In the genomic region with DNA sequence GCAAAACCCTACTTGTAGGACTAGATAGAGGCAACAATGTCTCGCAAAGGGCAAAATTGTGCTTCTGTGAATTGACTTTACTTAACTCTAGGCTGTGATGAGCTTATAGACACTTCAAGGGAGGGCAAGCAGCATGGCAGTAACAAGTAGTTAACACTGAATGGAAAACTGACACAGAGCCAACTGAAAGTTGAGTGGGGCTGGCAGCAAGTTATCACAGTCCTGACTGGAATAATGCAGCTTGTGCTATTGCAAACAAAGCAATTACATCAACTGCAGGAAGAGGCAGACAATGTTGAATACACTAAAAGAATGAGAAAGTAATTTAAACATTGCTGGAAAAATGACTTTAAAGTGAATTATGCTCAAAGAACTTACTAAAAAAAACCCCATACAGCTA, we compare ENCODE assay signal across 17 cellular contexts.
DNase-seq lines count a peak whose midpoint lies in the region; ATAC-seq, FAIRE-seq and TF ChIP-seq lines count a peak whose summit lies in the region.
"Had no signal": no experiment of that assay in that cellular context is flagged by ENCODE, and none has a peak within 500 bp of the region (broad histone marks: within the 10 kb centered on the region; RNA-seq: fewer than 3 reads in every experiment).

No MANE protein-coding gene starts in this region.

- no peak overlapping the region for H3K4me3 ChIP-seq in right atrium auricular region
- no peak overlapping the region for H3K4me3 ChIP-seq in mammary epithelial cell (replicated peaks in 1 of 3; ENCODE audit: insufficient read depth in 1 of 3, low read depth in 2 of 3, low read length in 3 of 3)
- H3K4me3 ChIP-seq: BLaER1, K562, transverse colon had no signal

- intact Hi-C loops in Right ventricle myocardium superior (cut with DNase I), result loop anchor here (10.0 kb wide), 1 partner anchor 243 kb away; no protein-coding TSS in a partner anchor
- intact Hi-C loops in mammary epithelial cell (cut with micrococcal nuclease), result loop anchor here (2.0 to 5.0 kb wide), 3 partner anchors 63 to 114 kb away; partner anchors contain the start of genes GNE and RNF38
- intact Hi-C loops in left ventricle myocardium superior (cut with micrococcal nuclease), result no loop called here

- H3K27me3 ChIP-seq in right atrium auricular region (no peaks in the 10 kb centered on the region), mammary epithelial cell (ENCODE audit: insufficient read depth, low read length) (no peaks in the 10 kb centered on the region)
- H3K27me3 ChIP-seq: BLaER1, transverse colon had no signal

- H3K9ac ChIP-seq in mammary epithelial cell (ENCODE audit: insufficient read depth, low read length), result no peak overlapping the region
- H3K9ac ChIP-seq: BLaER1 had no signal

- no peaks in the 10 kb centered on the region for H3K79me2 ChIP-seq in mammary epithelial cell (ENCODE audit: insufficient read depth, low read length)

- no peaks in the 10 kb centered on the region for H4K20me1 ChIP-seq in mammary epithelial cell (ENCODE audit: insufficient read depth, low read length)
- H4K20me1 ChIP-seq: BLaER1 had no signal

- no TSS peak for BruUV-seq in mammary epithelial cell (replicated peaks; lab: Mats Ljungman, UMichigan)

- peak; percentile 96 for ATAC-seq in Right ventricle myocardium superior (ENCODE audit: poor library complexity)
- ATAC-seq in left ventricle myocardium superior, result peak; percentile 96
- ATAC-seq: K562 had no signal

- in situ Hi-C loops in mammary epithelial cell (cut with MboI; ENCODE audit: low sequenced_read_pairs in 2 of 2), result no loop called here
- in situ Hi-C loops in ACHN (cut with HindIII; ENCODE audit: low pct_ligation_motif_present, low pct_unique_long_range_greater_than_20kb, low sequenced_read_pairs), result no loop called here

- 100% methylated on average over 1 of the region's 1 CpG for WGBS in mammary epithelial cell (ENCODE audit: low coverage, missing lambda C conversion rate)

- H3K27ac ChIP-seq in right atrium auricular region (peak overlapping the region in 1 of 2 donors; percentile 9), mammary epithelial cell (ENCODE audit: insufficient read depth, low read depth, low read length) (peak overlapping the region; percentile 2), substantia nigra (ENCODE audit: low read depth, low read length, poor library complexity, severe bottlenecking) (peak overlapping the region; percentile 29)
- H3K27ac ChIP-seq: BLaER1, transverse colon had no signal

- TF ChIP-seq CTCF in right atrium auricular region (IDR thresholded peaks at IDR 0.05), result no peak
- TF ChIP-seq CTCF in mammary epithelial cell (conservative IDR thresholded peaks at IDR 0.05 in 1 of 2, IDR thresholded peaks at IDR 0.05 in 1 of 2; ENCODE audit: extremely low read depth in 1 of 2, insufficient read depth in 1 of 2, low read depth in 1 of 2, low read length in 2 of 2), result no peak

- FAIRE-seq in HTR-8/SVneo (lab: Jason Lieb, UNC), result no peak

- peak overlapping the region; percentile 66 for H3K4me2 ChIP-seq in mammary epithelial cell (ENCODE audit: insufficient read depth, low read depth, low read length)
- H3K4me2 ChIP-seq: BLaER1 had no signal

- H3K36me3 ChIP-seq in right atrium auricular region (peaks cover 46% of the 10 kb centered on the region), mammary epithelial cell (ENCODE audit: insufficient read depth, low read length) (peaks cover 14% of the 10 kb centered on the region)

- DNase-seq in Right ventricle myocardium superior (no peak), right atrium auricular region (ENCODE audit: low spot score) (no peak), mammary epithelial cell (peak; percentile 40), left ventricle myocardium superior (no peak), substantia nigra (lab: John Stamatoyannopoulos, UW) (peak in 5 of 49 donors; percentile 8 to 37 (median 15)), KG1 (lab: John Stamatoyannopoulos, UW) (no peak), HTR-8/SVneo (ENCODE audit: insufficient read length, low spot score) (no peak), ACHN (no peak)
- DNase-seq: activated CD8-positive, alpha-beta memory T cell treated with anti-CD3 and anti-CD28 coated beads, Interleukin-2, amount 50 U/mL, for 48 hours; foreskin melanocyte; H7; NCI-H1417 treated with DMSO at 0.1 percent for 48 hours; NCI-H524; SW 1271; transverse colon had no signal

- dilution Hi-C loops in mammary epithelial cell (cut with HindIII; ENCODE audit: low sequenced_read_pairs), result no loop called here

- CTCF ChIA-PET in mammary epithelial cell (lab: Charles Lee; ENCODE audit: low non-redundant PET), result no interaction called here

- no peak overlapping the region for H2AFZ ChIP-seq in mammary epithelial cell (ENCODE audit: low read depth, low read length)

- H3K9me3 ChIP-seq in right atrium auricular region (no peaks in the 10 kb centered on the region), mammary epithelial cell (replicated peaks; ENCODE audit: insufficient read depth, low read length) (no peaks in the 10 kb centered on the region)
- H3K9me3 ChIP-seq: BLaER1, transverse colon had no signal

- H3K4me1 ChIP-seq in right atrium auricular region (peaks cover 0 to 6% of the 10 kb centered on the region in 2 donors), mammary epithelial cell (ENCODE audit: insufficient read depth, low read length) (peaks cover 22% of the 10 kb centered on the region)
- H3K4me1 ChIP-seq: BLaER1, transverse colon had no signal
